ENCODE assay signal across 1 cellular context in genomic region chr7:134594877-134595276, GRCh38.
TF ChIP-seq lines count a peak whose summit lies in the region.

No MANE protein-coding gene starts in this region.

TF ChIP-seq in H1, 55 proteins besides CTCF, POLR2A, EP300 and RAD21:
- TF ChIP-seq POLR2AphosphoS5 (IDR thresholded peaks at IDR 0.05; ENCODE audit: low read depth, low read length) (no peak), FOSL1 (IDR thresholded peaks at IDR 0.05; ENCODE audit: insufficient read depth, low read depth, low read length) (no peak), SRF (IDR thresholded peaks at IDR 0.05; ENCODE audit: low read depth, low read length) (no peak), CEBPB (IDR thresholded peaks at IDR 0.05; ENCODE audit: low read depth, low read length) (peak; percentile 58; the same call in 1 of the 2 replicates)
- TF ChIP-seq, protein P1, sequence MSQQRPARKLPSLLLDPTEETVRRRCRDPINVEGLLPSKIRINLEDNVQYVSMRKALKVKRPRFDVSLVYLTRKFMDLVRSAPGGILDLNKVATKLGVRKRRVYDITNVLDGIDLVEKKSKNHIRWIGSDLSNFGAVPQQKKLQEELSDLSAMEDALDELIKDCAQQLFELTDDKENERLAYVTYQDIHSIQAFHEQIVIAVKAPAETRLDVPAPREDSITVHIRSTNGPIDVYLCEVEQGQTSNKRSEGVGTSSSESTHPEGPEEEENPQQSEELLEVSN (IDR thresholded peaks at IDR 0.05), result no peak
TF ChIP-seq in H1: peak in this region for 1.
